Comparison of ENCODE assay signal across 14 cellular contexts in genomic region chr18:49931179-49931578, GRCh38.
DNase-seq lines count a peak whose midpoint lies in the region; ATAC-seq and TF ChIP-seq lines count a peak whose summit lies in the region.
"Had no signal": no experiment of that assay in that cellular context is flagged by ENCODE, and none has a peak within 500 bp of the region (broad histone marks: within the 10 kb centered on the region; RNA-seq: fewer than 3 reads in every experiment).

No MANE protein-coding gene starts in this region.

- ATAC-seq in mucosa of descending colon: peak; percentile 11
- ATAC-seq in upper lobe of right lung: peak; percentile 21
- no peak for ATAC-seq in left ventricle myocardium superior
- ATAC-seq: HepG2 had no signal

- H3K36me3 ChIP-seq in BLaER1 treated with 17β-estradiol and CSF1 and Interleukin-3, amounts not matched to agents 10 nM and 100 nM: no peaks in the 10 kb centered on the region
- H3K36me3 ChIP-seq in HEK293 (ENCODE audit: control insufficient read depth in 2 of 2, insufficient read depth in 1 of 2, low read length in 2 of 2) (peaks cover 0 to 6% of the 10 kb centered on the region in 2 experiments; a peak in 1 of 3 replicates), mucosa of descending colon (ENCODE audit: low read depth) (peaks cover 6% of the 10 kb centered on the region), upper lobe of right lung (no peaks in the 10 kb centered on the region)
- H3K36me3 ChIP-seq: BE2C had no signal

- H3K4me3 ChIP-seq in BLaER1 treated with 17β-estradiol and CSF1 and Interleukin-3, amounts not matched to agents 10 nM and 100 nM: no peak overlapping the region
- H3K4me3 ChIP-seq in HEK293 (ENCODE audit: low read depth, low read length): no peak overlapping the region
- H3K4me3 ChIP-seq in mucosa of descending colon: no peak overlapping the region
- no peak overlapping the region for H3K4me3 ChIP-seq in upper lobe of right lung

- CTCF ChIA-PET in HEK293 (lab: Yijun Ruan, JAX): interaction anchor here (0.6 kb wide), 1 partner anchor 273 kb away, joined by 4 read pairs; no protein-coding TSS in a partner anchor

- H3K9me3 ChIP-seq in BLaER1 treated with 17β-estradiol and CSF1 and Interleukin-3, amounts not matched to agents 10 nM and 100 nM (replicated peaks in 1 of 11): no peaks in the 10 kb centered on the region
- H3K9me3 ChIP-seq in HEK293 (ENCODE audit: control insufficient read depth, insufficient read depth, low read depth, low read length): no peaks in the 10 kb centered on the region
- H3K9me3 ChIP-seq in mucosa of descending colon: no peaks in the 10 kb centered on the region
- H3K9me3 ChIP-seq in upper lobe of right lung: no peaks in the 10 kb centered on the region
- H3K9me3 ChIP-seq: BE2C had no signal

- DNase-seq in mucosa of descending colon (no peak), upper lobe of right lung (no peak), left ventricle myocardium superior (no peak)
- no peak for DNase-seq in stimulated activated CD4-positive, alpha-beta T cell treated with anti-CD3 and anti-CD28 coated beads, Interleukin-4, amount 100 ng/mL, for 4 hours
- no peak for DNase-seq in stimulated activated CD4-positive, alpha-beta T cell treated with anti-CD3 and anti-CD28 coated beads, Interleukin-1b, Interleukin-23, amount 100 ng/mL, for 48 hours
- DNase-seq: ACHN; BE2C; CD4-positive, alpha-beta memory T cell; DMS79 treated with DMSO at 0.1 percent for 48 hours; GF-D8; H9 had no signal

- peak overlapping the region in 6 of 11 experiments; percentile 72 to 83 (median 77); a peak in 9 of 22 replicates for H3K27ac ChIP-seq in BLaER1 treated with 17β-estradiol and CSF1 and Interleukin-3, amounts not matched to agents 10 nM and 100 nM
- H3K27ac ChIP-seq in HEK293 (ENCODE audit: extremely low read depth, low read depth, low read length): no peak overlapping the region
- H3K27ac ChIP-seq in upper lobe of right lung: no peak overlapping the region

- intact Hi-C loops in mucosa of descending colon (cut with DNase I, micrococcal nuclease): no loop called here
- intact Hi-C loops in upper lobe of right lung (cut with DNase I): no loop called here
- intact Hi-C loops in left ventricle myocardium superior (cut with micrococcal nuclease): no loop called here

- TF ChIP-seq CTCF in HEK293 (tag by site-specific recombination; IDR thresholded peaks at IDR 0.05) (no peak), mucosa of descending colon (IDR thresholded peaks at IDR 0.05) (no peak), upper lobe of right lung (IDR thresholded peaks at IDR 0.05) (no peak)

- H3K27me3 ChIP-seq in BLaER1 treated with 17β-estradiol and CSF1 and Interleukin-3, amounts not matched to agents 10 nM and 100 nM: peaks cover 0 to 7% (median 0%) of the 10 kb centered on the region in 11 experiments; a peak in 1 of 22 replicates
- H3K27me3 ChIP-seq in upper lobe of right lung: no peaks in the 10 kb centered on the region
- H3K27me3 ChIP-seq: BE2C had no signal

- POLR2A ChIA-PET in HEK293 (lab: Yijun Ruan, JAX): no interaction called here

- peak overlapping the region in 3 of 11 experiments; percentile 54 to 63 (median 59); a peak in 5 of 22 replicates for H3K9ac ChIP-seq in BLaER1 treated with 17β-estradiol and CSF1 and Interleukin-3, amounts not matched to agents 10 nM and 100 nM

- H3K4me1 ChIP-seq in BLaER1 treated with 17β-estradiol and CSF1 and Interleukin-3, amounts not matched to agents 10 nM and 100 nM: peaks cover 47 to 66% (median 58%) of the 10 kb centered on the region in 10 experiments
- H3K4me1 ChIP-seq in HEK293 (ENCODE audit: control insufficient read depth, insufficient read depth, low read length) (no peaks in the 10 kb centered on the region), mucosa of descending colon (ENCODE audit: low read depth) (no peaks in the 10 kb centered on the region), upper lobe of right lung (no peaks in the 10 kb centered on the region)
- H3K4me1 ChIP-seq: BE2C had no signal

- peak overlapping the region; percentile 70 to 94 (median 89) for H3K4me2 ChIP-seq in BLaER1 treated with 17β-estradiol and CSF1 and Interleukin-3, amounts not matched to agents 10 nM and 100 nM

- no peaks in the 10 kb centered on the region for H4K20me1 ChIP-seq in BLaER1 treated with 17β-estradiol and CSF1 and Interleukin-3, amounts not matched to agents 10 nM and 100 nM

TF ChIP-seq in HEK293, 187 proteins besides CTCF, POLR2A, EP300 and RAD21:
- TF ChIP-seq ZFHX2 (tag by site-specific recombination; conservative IDR thresholded peaks at IDR 0.05): peak; percentile 75
- no peak for TF ChIP-seq ZNF596 (tag by site-specific recombination; IDR thresholded peaks at IDR 0.05)
- TF ChIP-seq EGR2 (tag by site-specific recombination; IDR thresholded peaks at IDR 0.05; ENCODE audit: low read depth): peak; percentile 84; the same call in 1 of the 2 replicates

Comparison
In these comparisons a context has a peak if more than half of its experiments do, and no peak if none do; other contexts are left out.
1. H3K27ac ChIP-seq: peak in BLaER1 treated with 17β-estradiol and CSF1 and Interleukin-3, amounts not matched to agents 10 nM and 100 nM (6 of 11); none in HEK293 (single experiment) and upper lobe of right lung (single experiment).